5 cellular contexts compared by ENCODE assay signal in genomic region chr11:4406206-4406605, GRCh38. TPM values are rescaled to one million over a fixed set of nuclear protein-coding genes. Genes with fewer than 3 reads are reported as not detected.
"Had no signal": no experiment of that assay in that cellular context is flagged by ENCODE, and none has a peak within 500 bp of the region (broad histone marks: within the 10 kb centered on the region; RNA-seq: fewer than 3 reads in every experiment).

No MANE protein-coding gene starts in this region.

RNA-seq across cellular contexts. Expression of gene OR52B4, which starts 38.0 kb away (rescaled TPM):
- total RNA-seq: H1, H9, HepG2, HT1080 had no signal

RNA-seq across cellular contexts. Expression of gene OR52K2, which starts 42.9 kb away (rescaled TPM):
- total RNA-seq: GM23338, H1, H9, HepG2, HT1080 had no signal
